18 cellular contexts compared by ENCODE assay signal in the genomic region with DNA sequence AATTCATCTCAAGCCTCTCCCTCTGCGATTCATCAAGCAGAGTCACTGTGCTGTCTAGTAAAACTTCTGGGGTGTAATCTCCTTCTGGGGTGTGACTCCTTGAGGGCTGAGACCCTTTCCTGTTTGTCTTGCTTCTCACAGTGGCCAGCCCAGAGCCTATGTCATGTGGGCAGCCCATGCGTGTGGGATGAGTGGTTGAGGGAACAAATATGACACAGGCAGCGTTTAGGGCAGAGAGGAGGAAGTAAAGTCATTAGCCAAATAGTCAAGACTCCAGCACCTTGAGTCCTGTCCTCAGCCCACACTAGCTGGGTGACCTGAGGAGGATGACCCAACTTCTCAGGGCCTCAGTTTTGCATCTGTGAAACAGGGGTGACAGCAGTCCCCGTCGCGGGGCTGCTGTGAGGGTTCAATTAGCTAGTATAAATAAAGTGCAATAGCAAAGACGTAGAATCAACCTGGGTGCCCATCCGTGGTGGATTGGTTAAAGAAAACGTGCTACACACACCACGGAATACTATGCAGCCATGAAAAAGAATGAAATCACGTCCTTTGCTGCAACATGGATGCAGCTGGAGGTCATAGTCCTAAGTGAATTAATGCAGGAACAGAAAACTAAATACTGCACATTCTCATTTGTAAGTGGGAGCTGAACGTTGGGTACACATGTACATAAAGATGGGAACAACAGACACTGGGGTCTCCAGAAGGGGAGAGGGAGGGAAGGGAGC. TPM values are rescaled to one million over a fixed set of nuclear protein-coding genes. Genes with fewer than 3 reads are reported as not detected.
DNase-seq lines count a peak whose midpoint lies in the region; ATAC-seq, FAIRE-seq and TF ChIP-seq lines count a peak whose summit lies in the region.
"Had no signal": no experiment of that assay in that cellular context is flagged by ENCODE, and none has a peak within 500 bp of the region (broad histone marks: within the 10 kb centered on the region; RNA-seq: fewer than 3 reads in every experiment).

No MANE protein-coding gene starts in this region.

- ATAC-seq in omental fat pad (ENCODE audit: low FRiP score): peak; percentile 37
- no peak for ATAC-seq in GM18861 (IDR thresholded peaks at IDR 0.05; ENCODE audit: unreplicated experiment)
- ATAC-seq in HG02798 (IDR thresholded peaks at IDR 0.05; ENCODE audit: poor library complexity, unreplicated experiment): no peak
- ATAC-seq: activated CD4-positive, CD25-positive, alpha-beta regulatory T cell treated with anti-CD3 and anti-CD28 coated beads, Interleukin-2, amount 50 U/mL, for 24 hours; body of pancreas; effector memory CD8-positive, alpha-beta T cell; gastrocnemius medialis; naive thymus-derived CD8-positive, alpha-beta T cell had no signal

- DNase-seq in GM12891 (ENCODE audit: insufficient read length, low spot score): no peak
- peak; percentile 61 for DNase-seq in MV-4-11 (lab: John Stamatoyannopoulos, UW)
- DNase-seq in omental fat pad (ENCODE audit: low spot score): no peak
- no peak for DNase-seq in BE2C
- DNase-seq: COR-L47; effector memory CD8-positive, alpha-beta T cell; gastrocnemius medialis; naive thymus-derived CD8-positive, alpha-beta T cell; NCI-H187 treated with DMSO at 0.1 percent for 48 hours; NCI-H82; right cardiac atrium; SJCRH30 had no signal

- no peaks in the 10 kb centered on the region for H3K4me1 ChIP-seq in BE2C
- H3K4me1 ChIP-seq: body of pancreas, gastrocnemius medialis, SJCRH30 had no signal

- TF ChIP-seq POLR2A in GM12891 (IDR thresholded peaks at IDR 0.05; ENCODE audit: low read depth, low read length): no peak

- TF ChIP-seq CTCF in omental fat pad (IDR thresholded peaks at IDR 0.05) (no peak), BE2C (IDR thresholded peaks at IDR 0.05; ENCODE audit: low read depth, low read length) (no peak)

- no peak overlapping the region for H3K4me3 ChIP-seq in BE2C (ENCODE audit: low read depth, low read length)
- H3K4me3 ChIP-seq: body of pancreas, gastrocnemius medialis, SJCRH30 had no signal

- H3K4me1 Mint-ChIP-seq in dendritic cell treated with granulocyte-macrophage colony-stimulating factor and Interleukin-4, amounts not matched to agents 40 ng/mL and 50 ng/mL, for 4 days (ENCODE audit: low read depth): peaks cover 89% of the 10 kb centered on the region

- peak; percentile 38 for FAIRE-seq in GM12891 (lab: Jason Lieb, UNC)

- intact Hi-C loops in dendritic cell treated with granulocyte-macrophage colony-stimulating factor and Interleukin-4, amounts not matched to agents 40 ng/mL and 50 ng/mL, for 4 days (cut with micrococcal nuclease): loop anchor here (10.0 kb wide), 1 partner anchor 166 kb away; the partner anchor contains the start of gene FUS

- H3K27ac Mint-ChIP-seq in dendritic cell treated with granulocyte-macrophage colony-stimulating factor and Interleukin-4, amounts not matched to agents 40 ng/mL and 50 ng/mL, for 4 days: peak overlapping the region; percentile 97

- no peaks in the 10 kb centered on the region for H3K9me3 Mint-ChIP-seq in dendritic cell treated with granulocyte-macrophage colony-stimulating factor and Interleukin-4, amounts not matched to agents 40 ng/mL and 50 ng/mL, for 4 days
- H3K9me3 Mint-ChIP-seq: effector memory CD8-positive, alpha-beta T cell; naive thymus-derived CD8-positive, alpha-beta T cell had no signal

- H3K27me3 ChIP-seq in BE2C: no peaks in the 10 kb centered on the region
- H3K27me3 ChIP-seq: body of pancreas, gastrocnemius medialis, SJCRH30 had no signal

- no peaks in the 10 kb centered on the region for H3K27me3 Mint-ChIP-seq in dendritic cell treated with granulocyte-macrophage colony-stimulating factor and Interleukin-4, amounts not matched to agents 40 ng/mL and 50 ng/mL, for 4 days
- H3K27me3 Mint-ChIP-seq: naive thymus-derived CD8-positive, alpha-beta T cell had no signal

- H3K9me3 ChIP-seq in BE2C: no peaks in the 10 kb centered on the region; the same call in 1 of the 2 replicates
- H3K9me3 ChIP-seq: body of pancreas, gastrocnemius medialis, SJCRH30 had no signal

- H3K36me3 Mint-ChIP-seq in dendritic cell treated with granulocyte-macrophage colony-stimulating factor and Interleukin-4, amounts not matched to agents 40 ng/mL and 50 ng/mL, for 4 days (ENCODE audit: low read depth): peaks cover 6% of the 10 kb centered on the region
- H3K36me3 Mint-ChIP-seq: naive thymus-derived CD8-positive, alpha-beta T cell had no signal

- peak overlapping the region; percentile 42 for H3K4me3 Mint-ChIP-seq in dendritic cell treated with granulocyte-macrophage colony-stimulating factor and Interleukin-4, amounts not matched to agents 40 ng/mL and 50 ng/mL, for 4 days
- H3K4me3 Mint-ChIP-seq: effector memory CD8-positive, alpha-beta T cell had no signal

- H3K36me3 ChIP-seq in BE2C: no peaks in the 10 kb centered on the region
- H3K36me3 ChIP-seq: gastrocnemius medialis, SJCRH30 had no signal

TF ChIP-seq in GM12891, 5 proteins besides CTCF, POLR2A, EP300 and RAD21:
- no peak for TF ChIP-seq SPI1 (IDR thresholded peaks at IDR 0.05; ENCODE audit: low read depth, low read length)
- no peak for TF ChIP-seq TAF1 (IDR thresholded peaks at IDR 0.05; ENCODE audit: low read depth, low read length)
- TF ChIP-seq POLR2AphosphoS5 (IDR thresholded peaks at IDR 0.05; ENCODE audit: low read depth, low read length): no peak
- TF ChIP-seq PAX5 (IDR thresholded peaks at IDR 0.05; ENCODE audit: insufficient read depth, low read length, severe bottlenecking): no peak
- no peak for TF ChIP-seq POU2F2 (IDR thresholded peaks at IDR 0.05; ENCODE audit: low read depth, low read length)

RNA-seq across cellular contexts. Expression of gene ITGAX, which starts 4.5 kb away (rescaled TPM):
- 4.5 TPM for polyA plus RNA-seq in GM12891 (2012; ENCODE audit: low read depth, missing spikeins)
- total RNA-seq in omental fat pad: 100 to 1,000 TPM in 1 of 4 donors, 10 to 100 TPM in 3; 11.7 to 161 (median 27.0) TPM
- polyA plus RNA-seq in BE2C (2012; ENCODE audit: insufficient read depth, insufficient read length, low read depth): not detected
- total RNA-seq: SJCRH30 had no signal

RNA-seq across cellular contexts. Expression of gene ITGAD, which starts 42.7 kb away (rescaled TPM):
- polyA plus RNA-seq in GM12891 (2012; ENCODE audit: low read depth, missing spikeins): not detected
- total RNA-seq in omental fat pad: under 1 TPM in 3 of 4 donors, not detected in 1; 0.28 to 0.47 (median 0.36) TPM
- not detected for polyA plus RNA-seq in BE2C (2012; ENCODE audit: insufficient read depth, insufficient read length, low read depth)
- total RNA-seq: body of pancreas; gastrocnemius medialis; kidney epithelial cell; naive thymus-derived CD8-positive, alpha-beta T cell; right cardiac atrium; SJCRH30 had no signal
- polyA plus RNA-seq: right cardiac atrium had no signal
